Comparison of ENCODE assay signal across 6 cellular contexts in genomic region chr2:89874810-89875595, GRCh38.
DNase-seq lines count a peak whose midpoint lies in the region; ATAC-seq, FAIRE-seq and TF ChIP-seq lines count a peak whose summit lies in the region.
"Not testable (repeated sequence)": the region's sequence is repeated elsewhere in the genome, so short reads cannot be mapped to it uniquely, and the experiment has no call there.

No MANE protein-coding gene starts in this region.

- not testable (repeated sequence) for H3K9me2 ChIP-seq in Karpas-422 (replicated peaks; ENCODE audit: insufficient read depth, low read length); OCI-LY7 (ENCODE audit: insufficient read depth, low read length)

- POLR2A ChIA-PET in OCI-LY7 (lab: Charles Lee), result not testable (repeated sequence)

- not testable (repeated sequence) for H3K9ac ChIP-seq in Karpas-422 (ENCODE audit: low read length); kidney (ENCODE audit: low read length in 2 of 2)

- not testable (repeated sequence) for H3K27ac ChIP-seq in Karpas-422 (ENCODE audit: low read length); OCI-LY7 (ENCODE audit: low read depth, low read length, poor library complexity, severe bottlenecking); kidney (ENCODE audit: low read depth in 2 of 2, low read length in 2 of 2)

- intact Hi-C loops in OCI-LY7 (cut with micrococcal nuclease; ENCODE audit: unreplicated experiment); kidney (cut with DNase I); mucosa of descending colon (cut with DNase I, micrococcal nuclease): not testable (repeated sequence)

- not testable (repeated sequence) for FAIRE-seq in kidney (lab: Jason Lieb, UNC)

- not testable (repeated sequence) for H3K4me2 ChIP-seq in Karpas-422 (ENCODE audit: low read depth, low read length, poor library complexity, severe bottlenecking); OCI-LY7 (ENCODE audit: low read length)

- not testable (repeated sequence) for H3K27me3 ChIP-seq in Karpas-422 (ENCODE audit: low read length)

- peak; percentile 46 for TF ChIP-seq CTCF in OCI-LY7 (conservative IDR thresholded peaks at IDR 0.05; ENCODE audit: low read length)
- peak; percentile 10 for TF ChIP-seq CTCF in epithelial cell of proximal tubule (conservative IDR thresholded peaks at IDR 0.05; ENCODE audit: low read depth, low read length)
- TF ChIP-seq CTCF in kidney (IDR thresholded peaks at IDR 0.05; ENCODE audit: borderline replicate concordance, extremely low read depth, insufficient read depth), result peak; percentile 4
- TF ChIP-seq CTCF in mucosa of descending colon (IDR thresholded peaks at IDR 0.05), result not testable (repeated sequence)

- CTCF ChIA-PET in OCI-LY7 (lab: Charles Lee; ENCODE audit: unreplicated experiment), result not testable (repeated sequence)

- not testable (repeated sequence) for H3K4me1 ChIP-seq in Karpas-422 (ENCODE audit: low read length); OCI-LY7 (ENCODE audit: insufficient read depth, low read length, poor library complexity, severe bottlenecking); kidney (ENCODE audit: control insufficient read depth in 1 of 2, insufficient read depth in 1 of 2, low read depth in 1 of 2, low read length in 2 of 2); mucosa of descending colon (ENCODE audit: low read depth)

- H3K9me3 ChIP-seq in Karpas-422 (ENCODE audit: low read length); OCI-LY7 (ENCODE audit: low read length); kidney (ENCODE audit: control insufficient read depth in 1 of 2, low read length in 2 of 2); mucosa of descending colon: not testable (repeated sequence)

- not testable (repeated sequence) for BruUV-seq in OCI-LY7 (replicated peaks; lab: Mats Ljungman, UMichigan)

- H4K20me1 ChIP-seq in Karpas-422 (ENCODE audit: insufficient read depth, low read depth, low read length); OCI-LY7 (ENCODE audit: insufficient read depth, low read length): not testable (repeated sequence)

- ATAC-seq in SK-N-SH treated with all-trans-retinoic acid at 6 μM for 48 hours, result peak; percentile 49; the same call in 1 of the 3 replicates
- ATAC-seq in mucosa of descending colon, result peak; percentile 88

- not testable (repeated sequence) for H3K36me3 ChIP-seq in Karpas-422 (ENCODE audit: insufficient read depth, low read length); OCI-LY7 (ENCODE audit: insufficient read depth, low read length); kidney (ENCODE audit: control insufficient read depth in 1 of 2, insufficient read depth in 2 of 2, low read length in 2 of 2); mucosa of descending colon (ENCODE audit: low read depth)

- H3K4me3 ChIP-seq in Karpas-422 (ENCODE audit: low read length); OCI-LY7 (ENCODE audit: low read depth, low read length, poor library complexity, severe bottlenecking); epithelial cell of proximal tubule (ENCODE audit: low read depth, low read length); kidney (ENCODE audit: low read length in 2 of 2); mucosa of descending colon: not testable (repeated sequence)

- H3K79me2 ChIP-seq in Karpas-422 (ENCODE audit: low read length); OCI-LY7 (ENCODE audit: insufficient read depth, low read depth, low read length): not testable (repeated sequence)

- DNase-seq in Karpas-422, result peak; percentile 36
- DNase-seq in OCI-LY7 (ENCODE audit: low spot score); epithelial cell of proximal tubule (ENCODE audit: low read depth); kidney; mucosa of descending colon: not testable (repeated sequence)

- not testable (repeated sequence) for H2AFZ ChIP-seq in Karpas-422 (ENCODE audit: low read length); OCI-LY7 (ENCODE audit: low read length)
